ENCODE assay signal across 24 cellular contexts in genomic region chr10:73086816-73087215, GRCh38. TPM values are rescaled to one million over a fixed set of nuclear protein-coding genes. Genes with fewer than 3 reads are reported as not detected.
DNase-seq lines count a peak whose midpoint lies in the region; ATAC-seq and TF ChIP-seq lines count a peak whose summit lies in the region.
"Had no signal": no experiment of that assay in that cellular context is flagged by ENCODE, and none has a peak within 500 bp of the region (broad histone marks: within the 10 kb centered on the region; RNA-seq: fewer than 3 reads in every experiment).

No MANE protein-coding gene starts in this region.

- peaks cover 23% of the 10 kb centered on the region for H3K4me1 Mint-ChIP-seq in CD14-positive monocyte

- no peaks in the 10 kb centered on the region for H3K27me3 Mint-ChIP-seq in CD14-positive monocyte (ENCODE audit: low read depth in 3 of 3)
- H3K27me3 Mint-ChIP-seq: CD4-positive, CD25-positive, alpha-beta regulatory T cell had no signal

- H3K36me3 ChIP-seq in lower lobe of right lung: no peaks in the 10 kb centered on the region
- H3K36me3 ChIP-seq: BE2C had no signal

- peak overlapping the region in 1 of 7 donors; percentile 20 for H3K27ac Mint-ChIP-seq in CD14-positive monocyte
- H3K27ac Mint-ChIP-seq: CD4-positive, CD25-positive, alpha-beta regulatory T cell had no signal

- no peak overlapping the region for H3K4me3 ChIP-seq in lower lobe of right lung

- no peaks in the 10 kb centered on the region for H3K9me3 ChIP-seq in lower lobe of right lung
- H3K9me3 ChIP-seq: BE2C had no signal

- ATAC-seq in lower lobe of right lung (peak; percentile 68 to 79), HG03159 (IDR thresholded peaks at IDR 0.05; ENCODE audit: unreplicated experiment) (no peak)

- H3K36me3 Mint-ChIP-seq in CD14-positive monocyte: peaks cover 3 to 4% of the 10 kb centered on the region in 2 donors

- peak overlapping the region; percentile 56 for H3K27ac ChIP-seq in 22Rv1
- H3K27ac ChIP-seq in VCaP: peak overlapping the region; percentile 74
- H3K27ac ChIP-seq in lower lobe of right lung: no peak overlapping the region

- no peaks in the 10 kb centered on the region for H3K9me3 Mint-ChIP-seq in CD14-positive monocyte
- H3K9me3 Mint-ChIP-seq: CD4-positive, CD25-positive, alpha-beta regulatory T cell had no signal

- intact Hi-C loops in lower lobe of right lung (cut with DNase I): no loop called here
- intact Hi-C loops in CD14-positive monocyte (cut with micrococcal nuclease): no loop called here

- TF ChIP-seq CTCF in 22Rv1 (IDR thresholded peaks at IDR 0.05) (no peak), VCaP (conservative IDR thresholded peaks at IDR 0.05) (no peak), lower lobe of right lung (IDR thresholded peaks at IDR 0.05) (no peak), CD14-positive monocyte (IDR thresholded peaks at IDR 0.05) (no peak)

- DNase-seq in DMS53 (lab: John Stamatoyannopoulos, UW) (peak; percentile 28), DMS53 treated with DMSO at 0.1 percent for 48 hours (lab: John Stamatoyannopoulos, UW; ENCODE audit: unreplicated experiment) (no peak), lower lobe of right lung (no peak), UCSD-AML1 (lab: John Stamatoyannopoulos, UW; ENCODE audit: unreplicated experiment) (no peak), CD14-positive monocyte (ENCODE audit: low spot score) (no peak)
- DNase-seq: 8988T; ACHN; BE2C; CD4-positive, CD25-positive, alpha-beta regulatory T cell; DMS153; Karpas-422; NCI-H1048; NCI-H1417; NCI-H1694; NCI-H2029 treated with DMSO at 0.1 percent for 48 hours; NCI-H2227 treated with DMSO at 0.1 percent for 48 hours; NCI-H526 treated with DMSO at 0.1 percent for 48 hours; Right ventricle myocardium superior; RPMI8226 had no signal

- no peak overlapping the region for H3K4me3 Mint-ChIP-seq in CD14-positive monocyte
- H3K4me3 Mint-ChIP-seq: CD4-positive, CD25-positive, alpha-beta regulatory T cell had no signal

- no peaks in the 10 kb centered on the region for H3K27me3 ChIP-seq in lower lobe of right lung (ENCODE audit: low read depth)
- H3K27me3 ChIP-seq: BE2C had no signal

- H3K4me1 ChIP-seq in lower lobe of right lung: peaks cover 15% of the 10 kb centered on the region
- H3K4me1 ChIP-seq: BE2C had no signal

RNA-seq across cellular contexts. Expression of gene P4HA1, which starts 9.8 kb away (rescaled TPM):
- 59.9 TPM for total RNA-seq in lower lobe of right lung
- 10 to 100 TPM; 43.9 to 44.3 TPM for polyA plus RNA-seq in CD14-positive monocyte

RNA-seq across cellular contexts. Expression of gene NUDT13, which starts 23.4 kb away (rescaled TPM):
- 2.8 TPM for total RNA-seq in lower lobe of right lung
- 1 to 10 TPM in 1 of 2 donors, under 1 TPM in 1; 0.69 to 1.0 TPM for polyA plus RNA-seq in CD14-positive monocyte
- total RNA-seq: G401, M059J had no signal
